ENCODE assay signal across 8 cellular contexts in the genomic region with DNA sequence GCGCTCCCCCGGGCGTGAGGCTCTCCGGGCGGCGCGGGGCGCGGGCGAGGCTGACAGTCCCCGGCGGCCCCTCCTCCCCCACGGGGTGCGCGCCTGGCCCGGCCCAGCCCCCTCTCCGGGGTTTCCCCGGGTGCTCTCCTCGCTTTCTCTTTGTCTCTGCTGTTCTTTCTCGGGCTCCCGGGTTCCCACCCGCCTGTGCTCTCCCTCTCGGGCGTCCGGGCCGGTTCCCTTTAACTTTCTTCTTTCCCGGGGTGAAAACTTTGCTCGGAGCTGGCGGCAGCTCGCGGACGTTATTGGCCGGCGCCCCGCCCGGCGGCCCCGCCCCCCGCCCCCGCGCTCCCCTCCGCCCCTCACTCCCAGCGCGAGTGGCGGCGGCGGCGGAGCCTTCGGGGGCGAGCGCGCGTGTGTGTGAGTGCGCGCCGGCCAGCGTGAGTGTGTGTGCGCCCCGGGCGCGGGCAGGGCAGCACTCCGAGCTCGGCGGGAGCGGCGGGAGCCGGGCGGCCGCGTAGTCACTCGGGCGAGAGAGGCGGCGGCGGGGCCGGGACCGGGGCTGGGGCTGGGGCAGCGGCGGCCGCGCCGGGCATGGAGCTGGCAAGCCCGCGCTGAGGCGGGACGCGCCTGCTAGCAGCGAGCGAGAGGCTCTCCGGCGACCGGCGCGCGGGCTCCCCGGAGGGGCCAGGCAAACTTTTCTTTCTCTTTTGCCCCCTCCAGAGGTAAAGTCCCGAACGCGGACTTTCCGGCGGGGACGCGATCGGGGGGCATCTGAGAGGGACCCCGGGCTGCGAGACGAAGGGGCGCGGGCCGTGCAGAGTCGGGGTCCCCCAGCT. TPM values are rescaled to one million over a fixed set of nuclear protein-coding genes. Genes with fewer than 3 reads are reported as not detected.
DNase-seq lines count a peak whose midpoint lies in the region; ATAC-seq lines count a peak whose summit lies in the region.

NTN1 (plus strand) TSS at position 353 of the 827 bp plus-strand sequence. CDS start 864 bp downstream, outside the sequence.

- H3K9me3 ChIP-seq in HUES6 (ENCODE audit: control insufficient read depth, insufficient read depth, low read depth, low read length) (no peaks in the 10 kb centered on the region), ectodermal cell (ENCODE audit: control insufficient read depth, low read length) (no peaks in the 10 kb centered on the region)

- H3K4me1 Mint-ChIP-seq in memory B cell = peaks cover 7% of the 10 kb centered on the region

- H3K36me3 Mint-ChIP-seq in memory B cell = no peaks in the 10 kb centered on the region

- ATAC-seq in activated CD4-positive, CD25-positive, alpha-beta regulatory T cell treated with anti-CD3 and anti-CD28 coated beads, Interleukin-2, amount 50 U/mL, for 24 hours = peak; percentile 72 to 78
- ATAC-seq in memory B cell (ENCODE audit: low read depth) = peak; percentile 89

- H3K27ac ChIP-seq in HUES6 (ENCODE audit: low read depth, low read length) (no peak within 1 kb of the TSS), ectodermal cell (ENCODE audit: insufficient read depth, low read depth, low read length, poor library complexity, severe bottlenecking) (no peak within 1 kb of the TSS)

- H3K4me3 ChIP-seq in HUES6 (ENCODE audit: low read depth, low read length) = peak within 1 kb of the TSS; percentile 65
- H3K4me3 ChIP-seq in ectodermal cell (ENCODE audit: insufficient read depth, low read depth, low read length) = peak within 1 kb of the TSS; percentile 54

- no peak for DNase-seq in activated CD4-positive, CD25-positive, alpha-beta regulatory T cell (lab: John Stamatoyannopoulos, UW)
- DNase-seq in activated CD4-positive, alpha-beta T cell treated with anti-CD3 and anti-CD28 coated beads for 48 hours = peak; percentile 59
- DNase-seq in memory B cell (ENCODE audit: low spot score in 2 of 2) (peak; percentile 67), NCI-H1048 (lab: John Stamatoyannopoulos, UW) (no peak)
- peak; percentile 20 for DNase-seq in stimulated activated CD8-positive, alpha-beta memory T cell treated with anti-CD3 and anti-CD28 coated beads, Interleukin-15, amount 100 ng/mL, for 24 hours (ENCODE audit: low read depth)

- no peaks in the 10 kb centered on the region for H3K9me3 Mint-ChIP-seq in memory B cell

- H3K4me1 ChIP-seq in HUES6 (ENCODE audit: control insufficient read depth, insufficient read depth, low read length) (peaks cover 52% of the 10 kb centered on the region), ectodermal cell (ENCODE audit: control insufficient read depth, insufficient read depth, low read length) (peaks cover 32% of the 10 kb centered on the region)

- peak within 1 kb of the TSS; percentile 88 for H3K4me3 Mint-ChIP-seq in memory B cell

- H3K9ac ChIP-seq in HUES6 (ENCODE audit: low read length) = peak within 1 kb of the TSS; percentile 49

- H3K27me3 ChIP-seq in HUES6 (ENCODE audit: control insufficient read depth, insufficient read depth, low read length) (peaks cover 94% of the 10 kb centered on the region), ectodermal cell (ENCODE audit: control insufficient read depth, insufficient read depth, low read length, poor library complexity, severe bottlenecking) (peaks cover 99% of the 10 kb centered on the region)

- peaks cover 11% of the 10 kb centered on the region for H3K27me3 Mint-ChIP-seq in memory B cell

- WGBS in ectodermal cell, 2 experiments = 0% methylated on average over 111 of the region's 111 CpGs

- H3K36me3 ChIP-seq in HUES6 (ENCODE audit: control insufficient read depth, insufficient read depth, low read length) = no peaks in the 10 kb centered on the region
- H3K36me3 ChIP-seq in ectodermal cell (ENCODE audit: control insufficient read depth, insufficient read depth, low read length) = no peaks in the 10 kb centered on the region

- H3K27ac Mint-ChIP-seq in memory B cell = peak within 1 kb of the TSS; percentile 22

RNA-seq across cellular contexts. Expression of gene NTN1, which starts in this region (rescaled TPM):
- 3.0 TPM for polyA plus RNA-seq in ectodermal cell (2013, experiment 1 of 4)
- 2.8 TPM for polyA plus RNA-seq in ectodermal cell (2013, experiment 2 of 4)
- polyA plus RNA-seq in ectodermal cell (2013, experiment 3 of 4) = 2.8 TPM
- polyA plus RNA-seq in ectodermal cell (2013, experiment 4 of 4) = 2.6 TPM

Comparison
In these comparisons a context has a peak if more than half of its experiments do, and no peak if none do; other contexts are left out.
1. DNase-seq: peak in activated CD4-positive, alpha-beta T cell treated with anti-CD3 and anti-CD28 coated beads for 48 hours (single experiment), memory B cell (2 of 2) and stimulated activated CD8-positive, alpha-beta memory T cell treated with anti-CD3 and anti-CD28 coated beads, Interleukin-15, amount 100 ng/mL, for 24 hours (single experiment); none in activated CD4-positive, CD25-positive, alpha-beta regulatory T cell (0 of 4) and NCI-H1048 (single experiment).